ENCODE assay signal across 14 cellular contexts in genomic region chr16:85202051-85202601, GRCh38.
DNase-seq lines count a peak whose midpoint lies in the region; TF ChIP-seq lines count a peak whose summit lies in the region.
"Had no signal": no experiment of that assay in that cellular context is flagged by ENCODE, and none has a peak within 500 bp of the region (broad histone marks: within the 10 kb centered on the region; RNA-seq: fewer than 3 reads in every experiment).

No MANE protein-coding gene starts in this region.

- peak overlapping the region; percentile 51 for H3K9ac ChIP-seq in HUES6 (ENCODE audit: low read length)
- no peak overlapping the region for H3K9ac ChIP-seq in duodenal mucosa (ENCODE audit: low read depth in 1 of 2, low read length in 2 of 2)

- DNase-seq in mesothelial cell of epicardium (ENCODE audit: low spot score in 2 of 2, unreplicated experiment in 2 of 2) = no peak
- no peak for DNase-seq in suprapubic skin (ENCODE audit: low spot score in 2 of 2)
- no peak for DNase-seq in stimulated activated CD4-positive, alpha-beta T cell treated with anti-CD3 and anti-CD28 coated beads, Interleukin-2, amount 100 ng/mL, for 24 hours
- no peak for DNase-seq in NCI-H526 treated with DMSO at 0.1 percent for 48 hours (lab: John Stamatoyannopoulos, UW)
- no peak for DNase-seq in Calu3
- DNase-seq in CD14-positive monocyte (ENCODE audit: low spot score) = no peak
- DNase-seq: DMS153; mammary epithelial cell; NCI-H2029; PC-3; stimulated activated naive CD4-positive, alpha-beta T cell had no signal

- no peak overlapping the region for H3K4me3 Mint-ChIP-seq in mesothelial cell of epicardium
- H3K4me3 Mint-ChIP-seq in Calu3 (ENCODE audit: low read depth, unreplicated experiment) = no peak overlapping the region
- H3K4me3 Mint-ChIP-seq in CD14-positive monocyte = no peak overlapping the region
- H3K4me3 Mint-ChIP-seq: activated T-helper 1 cell treated with anti-CD3 and anti-CD28 coated beads, Interleukin-12 subunit alpha, Interleukin-12 subunit beta, Interleukin-2, Interleukin-4 antibody, amounts not matched to agents 30 ng/mL and 10 ng/mL and 1 ng/mL, durations not matched to agents 14 hours and 24 hours and 36 hours had no signal

- H3K4me3 ChIP-seq in HUES6 (ENCODE audit: low read depth, low read length) (no peak overlapping the region), duodenal mucosa (ENCODE audit: low read depth in 1 of 2, low read length in 2 of 2) (no peak overlapping the region), suprapubic skin (no peak overlapping the region)

- 72% methylated on average over 7 of the region's 14 CpGs for WGBS in suprapubic skin

- H3K9me3 Mint-ChIP-seq in mesothelial cell of epicardium (no peaks in the 10 kb centered on the region), Calu3 (ENCODE audit: low read depth, unreplicated experiment) (no peaks in the 10 kb centered on the region), CD14-positive monocyte (no peaks in the 10 kb centered on the region)
- H3K9me3 Mint-ChIP-seq: activated T-helper 1 cell treated with anti-CD3 and anti-CD28 coated beads, Interleukin-12 subunit alpha, Interleukin-12 subunit beta, Interleukin-2, Interleukin-4 antibody, amounts not matched to agents 30 ng/mL and 10 ng/mL and 1 ng/mL, durations not matched to agents 14 hours and 24 hours and 36 hours had no signal

- H3K36me3 Mint-ChIP-seq in mesothelial cell of epicardium (no peaks in the 10 kb centered on the region), Calu3 (ENCODE audit: insufficient read depth, unreplicated experiment) (no peaks in the 10 kb centered on the region), CD14-positive monocyte (no peaks in the 10 kb centered on the region)

- no peaks in the 10 kb centered on the region for H3K27me3 ChIP-seq in HUES6 (ENCODE audit: control insufficient read depth, insufficient read depth, low read length)
- no peaks in the 10 kb centered on the region for H3K27me3 ChIP-seq in duodenal mucosa (ENCODE audit: control insufficient read depth in 1 of 2, insufficient read depth in 2 of 2, low read length in 2 of 2)
- no peaks in the 10 kb centered on the region for H3K27me3 ChIP-seq in suprapubic skin

- H3K4me1 ChIP-seq in HUES6 (ENCODE audit: control insufficient read depth, insufficient read depth, low read length) (peaks cover 45% of the 10 kb centered on the region), duodenal mucosa (ENCODE audit: control insufficient read depth in 1 of 2, insufficient read depth in 2 of 2, low read length in 2 of 2) (peaks cover 28 to 48% of the 10 kb centered on the region in 2 donors), suprapubic skin (peaks cover 69% of the 10 kb centered on the region)

- TF ChIP-seq EP300 in suprapubic skin (IDR thresholded peaks at IDR 0.05) = no peak

- no peak for TF ChIP-seq POLR2A in suprapubic skin (IDR thresholded peaks at IDR 0.05)

- H3K27ac Mint-ChIP-seq in mesothelial cell of epicardium (peak overlapping the region; percentile 88), Calu3 (ENCODE audit: unreplicated experiment) (no peak overlapping the region), CD14-positive monocyte (no peak overlapping the region)
- H3K27ac Mint-ChIP-seq: activated T-helper 1 cell treated with anti-CD3 and anti-CD28 coated beads, Interleukin-12 subunit alpha, Interleukin-12 subunit beta, Interleukin-2, Interleukin-4 antibody, amounts not matched to agents 30 ng/mL and 10 ng/mL and 1 ng/mL, durations not matched to agents 14 hours and 24 hours and 36 hours had no signal

- H3K36me3 ChIP-seq in HUES6 (ENCODE audit: control insufficient read depth, insufficient read depth, low read length) = 0 out of 2 replicates have a peak, but pooled peaks cover 3% of the 10 kb centered on the region
- H3K36me3 ChIP-seq in duodenal mucosa (ENCODE audit: control insufficient read depth in 1 of 2, insufficient read depth in 2 of 2, low read length in 2 of 2) = no peaks in the 10 kb centered on the region
- H3K36me3 ChIP-seq in suprapubic skin = no peaks in the 10 kb centered on the region

- CTCF ChIA-PET in Calu3 (lab: Charles Lee) = no interaction called here

- BruUV-seq in Calu3 (replicated peaks; lab: Mats Ljungman, UMichigan) = no TSS peak

- H3K9me3 ChIP-seq in HUES6 (ENCODE audit: control insufficient read depth, insufficient read depth, low read depth, low read length) (peaks cover 8% of the 10 kb centered on the region), duodenal mucosa (ENCODE audit: control insufficient read depth in 1 of 2, low read length in 2 of 2) (no peaks in the 10 kb centered on the region), suprapubic skin (no peaks in the 10 kb centered on the region)

- H3K27ac ChIP-seq in HUES6 (ENCODE audit: low read depth, low read length) (peak overlapping the region; percentile 81), duodenal mucosa (ENCODE audit: low read depth, low read length) (peak overlapping the region; percentile 46), suprapubic skin (peak overlapping the region; percentile 81)

- TF ChIP-seq CTCF in mesothelial cell of epicardium (IDR thresholded peaks at IDR 0.05; ENCODE audit: unreplicated experiment) = no peak
- no peak for TF ChIP-seq CTCF in suprapubic skin (IDR thresholded peaks at IDR 0.05)
- TF ChIP-seq CTCF in Calu3 (IDR thresholded peaks at IDR 0.05; ENCODE audit: unreplicated experiment) = no peak
- TF ChIP-seq CTCF in CD14-positive monocyte (IDR thresholded peaks at IDR 0.05) = no peak

- intact Hi-C loops in Calu3 (cut with micrococcal nuclease; ENCODE audit: unreplicated experiment) = no loop called here
- intact Hi-C loops in CD14-positive monocyte (cut with micrococcal nuclease) = no loop called here

- H3K27me3 Mint-ChIP-seq in mesothelial cell of epicardium (ENCODE audit: low read depth) (no peaks in the 10 kb centered on the region), Calu3 (ENCODE audit: unreplicated experiment) (peaks cover 88% of the 10 kb centered on the region), CD14-positive monocyte (ENCODE audit: low read depth in 3 of 3) (peaks cover 6 to 8% (median 7%) of the 10 kb centered on the region in 3 donors)

- H3K4me1 Mint-ChIP-seq in mesothelial cell of epicardium (peaks cover 62% of the 10 kb centered on the region), Calu3 (ENCODE audit: low read depth, unreplicated experiment) (peaks cover 15% of the 10 kb centered on the region), CD14-positive monocyte (no peaks in the 10 kb centered on the region)
